10 cellular contexts compared by ENCODE assay signal in genomic region chr1:224378855-224379631, GRCh38. TPM values are rescaled to one million over a fixed set of nuclear protein-coding genes. Genes with fewer than 3 reads are reported as not detected.
A peak's percentile ranks its signal among the peaks of the same experiment; 100 is the strongest.
DNase-seq lines count a peak whose midpoint lies in the region; ATAC-seq and TF ChIP-seq lines count a peak whose summit lies in the region.
"Had no signal": no experiment of that assay in that cellular context is flagged by ENCODE, and none has a peak within 500 bp of the region (broad histone marks: within the 10 kb centered on the region; RNA-seq: fewer than 3 reads in every experiment).

No MANE protein-coding gene starts in this region.

- H3K36me3 ChIP-seq in tibial artery, result peaks cover 29 to 58% (median 45%) of the 10 kb centered on the region in 3 donors

- no peak overlapping the region for H3K4me3 ChIP-seq in tibial artery

- no peak overlapping the region for H3K27ac ChIP-seq in tibial artery
- H3K27ac ChIP-seq: C4-2B had no signal

- TF ChIP-seq CTCF in tibial artery (IDR thresholded peaks at IDR 0.05) (no peak), chondrocyte (IDR thresholded peaks at IDR 0.05) (no peak)

- peaks cover 0 to 22% (median 2%) of the 10 kb centered on the region in 4 donors for H3K4me1 ChIP-seq in tibial artery

- H3K9me3 Mint-ChIP-seq in activated naive CD8-positive, alpha-beta T cell treated with anti-CD3 and anti-CD28 coated beads for 36 hours, result no peaks in the 10 kb centered on the region
- H3K9me3 Mint-ChIP-seq in chondrocyte (ENCODE audit: low read depth), result no peaks in the 10 kb centered on the region

- intact Hi-C loops in tibial artery (cut with DNase I; ENCODE audit: low total_unique reads), result no loop called here

- no peaks in the 10 kb centered on the region for H3K27me3 Mint-ChIP-seq in activated naive CD8-positive, alpha-beta T cell treated with anti-CD3 and anti-CD28 coated beads for 36 hours
- no peaks in the 10 kb centered on the region for H3K27me3 Mint-ChIP-seq in chondrocyte (ENCODE audit: low read depth)

- no peaks in the 10 kb centered on the region for H3K27me3 ChIP-seq in tibial artery

- H3K9me3 ChIP-seq in tibial artery, result no peaks in the 10 kb centered on the region

- peak overlapping the region; percentile 12 for H3K4me3 Mint-ChIP-seq in activated naive CD8-positive, alpha-beta T cell treated with anti-CD3 and anti-CD28 coated beads for 36 hours
- H3K4me3 Mint-ChIP-seq in chondrocyte (ENCODE audit: unreplicated experiment), result no peak overlapping the region

- H3K36me3 Mint-ChIP-seq in activated naive CD8-positive, alpha-beta T cell treated with anti-CD3 and anti-CD28 coated beads for 36 hours, result peaks cover 70% of the 10 kb centered on the region
- peaks cover 18% of the 10 kb centered on the region for H3K36me3 Mint-ChIP-seq in chondrocyte (ENCODE audit: low read depth)

- H3K4me1 Mint-ChIP-seq in activated naive CD8-positive, alpha-beta T cell treated with anti-CD3 and anti-CD28 coated beads for 36 hours, result peaks cover 86% of the 10 kb centered on the region
- H3K4me1 Mint-ChIP-seq in chondrocyte (ENCODE audit: low read depth), result peaks cover 38% of the 10 kb centered on the region

- peak; percentile 11 to 15 for DNase-seq in AML-193 (lab: John Stamatoyannopoulos, UW)
- no peak for DNase-seq in activated naive CD8-positive, alpha-beta T cell treated with anti-CD3 and anti-CD28 coated beads for 36 hours
- no peak for DNase-seq in T-helper 9 cell
- no peak for DNase-seq in tibial artery
- DNase-seq in NCI-H1417 (lab: John Stamatoyannopoulos, UW), result no peak
- no peak for DNase-seq in chondrocyte (ENCODE audit: low spot score)
- DNase-seq: NCI-H524 had no signal

- ATAC-seq in GM18909 (IDR thresholded peaks at IDR 0.05; ENCODE audit: poor library complexity, unreplicated experiment) (peak; percentile 51), HG03108 (IDR thresholded peaks at IDR 0.05; ENCODE audit: unreplicated experiment) (peak; percentile 44)

- peak overlapping the region; percentile 7 for H3K27ac Mint-ChIP-seq in activated naive CD8-positive, alpha-beta T cell treated with anti-CD3 and anti-CD28 coated beads for 36 hours
- no peak overlapping the region for H3K27ac Mint-ChIP-seq in chondrocyte (ENCODE audit: unreplicated experiment)

RNA-seq across cellular contexts. Expression of gene CNIH4, which starts 22.4 kb away (rescaled TPM):
- 10 to 100 TPM; 48.5 to 53.2 TPM for total RNA-seq in activated naive CD8-positive, alpha-beta T cell treated with anti-CD3 and anti-CD28 coated beads for 36 hours
- total RNA-seq in chondrocyte, result 45.4 to 55.8 TPM (median 52.7 TPM) in 3 replicates

RNA-seq across cellular contexts. Expression of gene NVL, which starts 49.1 kb away (rescaled TPM):
- total RNA-seq in activated naive CD8-positive, alpha-beta T cell treated with anti-CD3 and anti-CD28 coated beads for 36 hours, result 10 to 100 TPM; 41.6 to 45.2 TPM
- 17.5 to 31.9 TPM (median 18.7 TPM) in 3 replicates for total RNA-seq in chondrocyte

RNA-seq across cellular contexts. Expression of gene WDR26, which starts 55.6 kb away (rescaled TPM):
- 10 to 100 TPM; 61.4 to 62.3 TPM for total RNA-seq in activated naive CD8-positive, alpha-beta T cell treated with anti-CD3 and anti-CD28 coated beads for 36 hours
- total RNA-seq in chondrocyte, result 79.5 to 84.0 TPM (median 81.5 TPM) in 3 replicates

Comparison
In these comparisons a context has a peak if more than half of its experiments do, and no peak if none do; other contexts are left out.
1. DNase-seq: peak in AML-193 (2 of 2); none in activated naive CD8-positive, alpha-beta T cell treated with anti-CD3 and anti-CD28 coated beads for 36 hours (single experiment), T-helper 9 cell (single experiment), tibial artery (0 of 2), NCI-H1417 (0 of 3) and chondrocyte (single experiment).